In the genomic region with DNA sequence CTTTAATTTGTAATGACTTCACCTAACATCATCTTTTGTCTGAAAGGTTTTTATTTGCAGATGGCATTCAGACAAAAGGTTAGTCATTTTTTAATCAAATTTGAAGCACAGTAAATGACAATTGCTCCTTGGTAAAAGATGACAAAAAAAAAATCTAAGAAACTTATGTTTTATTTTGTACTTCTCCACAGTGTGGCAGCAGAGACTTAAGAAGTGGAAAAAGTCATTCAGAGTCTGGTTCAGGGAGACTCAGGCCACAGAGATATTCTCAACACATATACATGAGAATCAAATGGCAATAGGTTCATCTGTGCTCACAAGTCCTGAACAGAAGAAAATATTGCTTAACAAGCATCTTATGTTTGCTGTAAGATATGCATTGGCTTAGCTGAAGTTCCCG, we compare ENCODE assay signal across 8 cellular contexts.
DNase-seq lines count a peak whose midpoint lies in the region; ATAC-seq and TF ChIP-seq lines count a peak whose summit lies in the region.

No MANE protein-coding gene starts in this region.

- H3K4me3 ChIP-seq in upper lobe of left lung = no peak overlapping the region

- no peaks in the 10 kb centered on the region for H3K9me3 Mint-ChIP-seq in mesothelial cell of epicardium
- H3K9me3 Mint-ChIP-seq in activated naive CD4-positive, alpha-beta T cell treated with anti-CD3 and anti-CD28 coated beads, Interleukin-2, amount 50 U/mL, for 72 hours = no peaks in the 10 kb centered on the region

- no peak overlapping the region for H3K27ac Mint-ChIP-seq in mesothelial cell of epicardium
- no peak overlapping the region for H3K27ac Mint-ChIP-seq in activated naive CD4-positive, alpha-beta T cell treated with anti-CD3 and anti-CD28 coated beads, Interleukin-2, amount 50 U/mL, for 72 hours

- in situ Hi-C loops in T47D (cut with HindIII; ENCODE audit: low pct_unique_long_range_greater_than_20kb, low sequenced_read_pairs) = no loop called here

- H3K4me1 ChIP-seq in upper lobe of left lung = no peaks in the 10 kb centered on the region

- WGBS in upper lobe of left lung, 2 donors = 91 to 95% methylated on average over 1 of the region's 1 CpG

- no peak overlapping the region for H3K27ac ChIP-seq in upper lobe of left lung

- H3K27me3 ChIP-seq in upper lobe of left lung = no peaks in the 10 kb centered on the region

- TF ChIP-seq CTCF in GM10266 (IDR thresholded peaks at IDR 0.05; ENCODE audit: control insufficient read depth, insufficient read depth, low read depth, missing control alignments) (peak; percentile 23), mesothelial cell of epicardium (IDR thresholded peaks at IDR 0.05; ENCODE audit: unreplicated experiment) (peak; percentile 55), upper lobe of left lung (IDR thresholded peaks at IDR 0.05) (peak in 3 of 6 experiments; percentile 17 to 30 (median 30))

- ATAC-seq in upper lobe of left lung (ENCODE audit: low FRiP score in 2 of 2) (no peak), GM19023 (IDR thresholded peaks at IDR 0.05; ENCODE audit: unreplicated experiment) (no peak)
- no peak for ATAC-seq in activated naive CD4-positive, alpha-beta T cell treated with anti-CD3 and anti-CD28 coated beads, Interleukin-2, amount 50 U/mL, for 72 hours

- peaks cover 21% of the 10 kb centered on the region for H3K27me3 Mint-ChIP-seq in mesothelial cell of epicardium (ENCODE audit: low read depth)

- no peaks in the 10 kb centered on the region for H3K36me3 ChIP-seq in upper lobe of left lung

- no peak overlapping the region for H3K4me3 Mint-ChIP-seq in mesothelial cell of epicardium

- H3K36me3 Mint-ChIP-seq in mesothelial cell of epicardium = no peaks in the 10 kb centered on the region
- H3K36me3 Mint-ChIP-seq in activated naive CD4-positive, alpha-beta T cell treated with anti-CD3 and anti-CD28 coated beads, Interleukin-2, amount 50 U/mL, for 72 hours = no peaks in the 10 kb centered on the region

- H3K4me1 Mint-ChIP-seq in mesothelial cell of epicardium = peaks cover 17% of the 10 kb centered on the region

- DNase-seq in GM10266 (ENCODE audit: extremely low spot score) (peak; percentile 5), NCI-H2171 treated with DMSO at 0.1 percent for 48 hours (lab: John Stamatoyannopoulos, UW) (peak; percentile 1), T47D (ENCODE audit: low read depth in 1 of 2, low spot score in 1 of 2) (peak; percentile 12 to 51), mesothelial cell of epicardium (ENCODE audit: low spot score in 2 of 2, unreplicated experiment in 2 of 2) (no peak), upper lobe of left lung (no peak)
- no peak for DNase-seq in stimulated activated CD4-positive, alpha-beta T cell treated with anti-CD3 and anti-CD28 coated beads, Interleukin-2, amount 100 ng/mL, for 24 hours
- no peak for DNase-seq in activated naive CD4-positive, alpha-beta T cell treated with anti-CD3 and anti-CD28 coated beads, Interleukin-2, amount 50 U/mL, for 72 hours (ENCODE audit: low spot score in 2 of 2)

- TF ChIP-seq POLR2A in upper lobe of left lung (IDR thresholded peaks at IDR 0.05) = no peak

- H3K9me3 ChIP-seq in upper lobe of left lung = no peaks in the 10 kb centered on the region

- TF ChIP-seq EP300 in upper lobe of left lung (IDR thresholded peaks at IDR 0.05) = no peak

Comparison
In these comparisons a context has a peak if more than half of its experiments do, and no peak if none do; other contexts are left out.
1. DNase-seq: peak in GM10266 (single experiment), NCI-H2171 treated with DMSO at 0.1 percent for 48 hours (single experiment) and T47D (2 of 2); none in mesothelial cell of epicardium (0 of 2), stimulated activated CD4-positive, alpha-beta T cell treated with anti-CD3 and anti-CD28 coated beads, Interleukin-2, amount 100 ng/mL, for 24 hours (0 of 2), upper lobe of left lung (0 of 2) and activated naive CD4-positive, alpha-beta T cell treated with anti-CD3 and anti-CD28 coated beads, Interleukin-2, amount 50 U/mL, for 72 hours (0 of 2).